Comparison of ENCODE assay signal across 34 cellular contexts in genomic region chr3:68614087-68614486, GRCh38.
"Had no signal": no experiment of that assay in that cellular context is flagged by ENCODE, and none has a peak within 500 bp of the region (broad histone marks: within the 10 kb centered on the region; RNA-seq: fewer than 3 reads in every experiment).

No MANE protein-coding gene starts in this region.

- H3K36me3 ChIP-seq: adrenal gland, ascending aorta, brain microvascular endothelial cell, breast epithelium, cardiac muscle cell had no signal

- FAIRE-seq: astrocyte, bronchial epithelial cell had no signal

- DNase-seq: activated effector memory CD4-positive, alpha-beta T cell treated with anti-CD3 and anti-CD28 coated beads, Interleukin-2, amount 50 U/mL, for 16 hours; activated effector memory CD4-positive, alpha-beta T cell treated with Interleukin-2 at 50 U/mL for 16 hours; activated gamma-delta T cell; activated gamma-delta T cell treated with Interleukin-2 at 50 U/mL for 16 hours; activated naive CD4-positive, alpha-beta T cell; activated naive CD4-positive, alpha-beta T cell treated with anti-CD3 and anti-CD28 coated beads for 36 hours; activated naive CD4-positive, alpha-beta T cell treated with anti-CD3 and anti-CD28 coated beads, Interleukin-2, amount 10 ng/mL, durations not matched to agents 7 days and 5 days; activated naive CD4-positive, alpha-beta T cell treated with anti-CD3 and anti-CD28 coated beads, Interleukin-2, amount 50 U/mL, for 16 hours; activated naive CD4-positive, alpha-beta T cell treated with Interleukin-2 at 50 U/mL for 16 hours; activated naive CD8-positive, alpha-beta T cell treated with anti-CD3 and anti-CD28 coated beads for 36 hours; activated naive CD8-positive, alpha-beta T cell treated with anti-CD3 and anti-CD28 coated beads, Interleukin-2, amount 10 ng/mL, durations not matched to agents 7 days and 5 days; activated naive CD8-positive, alpha-beta T cell treated with anti-CD3 and anti-CD28 coated beads, Interleukin-2, amount 50 U/mL, for 24 hours; activated T-cell treated with anti-CD3 and anti-CD28 coated beads, Interleukin-2, amount 50 U/mL, for 1 hour; activated T-cell treated with anti-CD3 and anti-CD28 coated beads, Interleukin-2, amount 50 U/mL, for 24 hours; activated T-cell treated with anti-CD3 and anti-CD28 coated beads, Interleukin-2, amount 50 U/mL, for 4 hours; activated T-cell treated with anti-CD3 and anti-CD28 coated beads, Interleukin-2, amount 50 U/mL, for 48 hours; activated T-cell treated with anti-CD3 and anti-CD28 coated beads, Interleukin-2, amount 50 U/mL, for 72 hours; adrenal gland; amniotic stem cell; amygdala; anterior cingulate cortex; aorta; body of pancreas; brain microvascular endothelial cell; caudate nucleus; central memory CD4-positive, alpha-beta T cell; cerebellar nuclear complex had no signal

- H3K27ac ChIP-seq: adrenal gland, ascending aorta, body of pancreas, brain microvascular endothelial cell, breast epithelium, cardiac muscle cell had no signal

- H3K4me1 ChIP-seq: adrenal gland, ascending aorta, body of pancreas, breast epithelium had no signal

- ATAC-seq: activated naive CD4-positive, alpha-beta T cell treated with anti-CD3 and anti-CD28 coated beads, Interleukin-2, amount 50 U/mL, for 72 hours; activated naive CD8-positive, alpha-beta T cell treated with anti-CD3 and anti-CD28 coated beads, Interleukin-2, amount 50 U/mL, for 24 hours; activated T-cell treated with anti-CD3 and anti-CD28 coated beads, Interleukin-2, amount 50 U/mL, for 4 hours; activated T-cell treated with anti-CD3 and anti-CD28 coated beads, Interleukin-2, amount 50 U/mL, for 72 hours; activated T-helper 17 cell treated with anti-CD3 and anti-CD28 coated beads, Interleukin-2, amount 50 U/mL, for 72 hours; body of pancreas had no signal

- H3K27me3 ChIP-seq: adrenal gland, ascending aorta, body of pancreas, brain microvascular endothelial cell, breast epithelium, cardiac muscle cell had no signal

- H3K9me3 ChIP-seq: adrenal gland, ascending aorta, body of pancreas had no signal

- H3K4me3 ChIP-seq: adrenal gland, ascending aorta, body of pancreas, breast epithelium, cardiac muscle cell had no signal
